Comparison of ENCODE assay signal across 9 cellular contexts in the genomic region with DNA sequence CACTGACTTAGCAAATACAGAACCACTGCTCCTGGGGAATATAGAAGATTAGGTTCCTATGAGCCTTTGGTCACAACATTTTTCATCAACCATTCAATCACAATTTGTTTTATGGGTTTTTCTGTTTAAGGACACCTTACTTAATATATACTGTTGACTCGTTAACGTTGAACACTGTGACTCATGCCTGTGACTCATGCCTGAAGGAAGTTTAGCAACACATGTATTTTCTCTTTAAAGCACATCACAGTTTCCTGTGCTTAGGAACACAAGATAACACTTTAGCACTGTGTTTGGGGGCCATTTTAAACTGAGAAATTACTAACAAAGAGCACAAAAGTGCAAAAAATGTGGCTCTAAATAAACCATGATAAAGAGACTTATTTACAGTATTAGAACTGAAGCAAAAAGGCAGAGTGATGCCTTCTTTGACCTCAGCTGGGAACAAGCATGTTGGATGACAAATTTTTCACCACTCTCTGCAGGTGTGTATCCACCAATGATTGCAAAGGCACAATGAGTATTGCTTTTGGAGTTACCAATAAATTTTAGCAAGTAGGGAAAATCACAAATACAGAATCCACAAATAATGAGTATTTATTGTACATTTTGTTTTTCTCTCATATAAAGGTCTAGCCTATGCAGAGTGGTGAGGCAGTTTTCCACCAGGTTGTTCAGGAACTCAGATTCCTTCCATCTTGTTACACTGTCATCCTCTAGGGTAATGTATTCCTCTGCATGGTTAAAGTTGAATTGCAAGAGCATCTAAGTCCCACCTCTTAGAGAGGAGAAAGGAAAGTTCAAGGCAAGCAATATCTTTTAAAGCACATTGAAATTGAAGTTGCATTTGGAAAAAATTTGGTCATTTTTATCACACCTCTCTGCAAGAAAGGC. TPM values are rescaled to one million over a fixed set of nuclear protein-coding genes. Genes with fewer than 3 reads are reported as not detected.
A peak's percentile ranks its signal among the peaks of the same experiment; 100 is the strongest.
DNase-seq lines count a peak whose midpoint lies in the region; ATAC-seq and TF ChIP-seq lines count a peak whose summit lies in the region.
"Had no signal": no experiment of that assay in that cellular context is flagged by ENCODE, and none has a peak within 500 bp of the region (broad histone marks: within the 10 kb centered on the region; RNA-seq: fewer than 3 reads in every experiment).

No MANE protein-coding gene starts in this region.

- peaks cover under 1% of the 10 kb centered on the region for H3K4me1 ChIP-seq in body of pancreas

- no peaks in the 10 kb centered on the region for H3K27me3 ChIP-seq in body of pancreas

- WGBS in body of pancreas, 2 donors = 7 to 11% methylated on average over 2 of the region's 2 CpGs

- H3K4me3 ChIP-seq in body of pancreas = no peak overlapping the region

- no peaks in the 10 kb centered on the region for H3K36me3 ChIP-seq in body of pancreas (replicated peaks in 1 of 2; ENCODE audit: insufficient read depth in 1 of 2, low read depth in 2 of 2)

- no peak for TF ChIP-seq CTCF in body of pancreas (IDR thresholded peaks at IDR 0.05)

- intact Hi-C loops in body of pancreas (cut with DNase I) (no loop called here), posterior cingulate gyrus (cut with DNase I) (loop anchor here (10.0 kb wide), 2 partner anchors 97 to 267 kb away; a partner anchor contains a TSS)

- H3K27ac ChIP-seq in body of pancreas = peak overlapping the region in 3 of 4 donors; percentile 17 to 53 (median 36)
- H3K27ac ChIP-seq: C4-2B had no signal

- no peak for TF ChIP-seq POLR2A in body of pancreas (IDR thresholded peaks at IDR 0.05)

- no peaks in the 10 kb centered on the region for H3K9me3 ChIP-seq in body of pancreas

- ATAC-seq in body of pancreas (no peak), HG02623 (IDR thresholded peaks at IDR 0.05; ENCODE audit: unreplicated experiment) (no peak)

- peak; percentile 48 for DNase-seq in NK-92 treated with Interleukin-12 subunit alpha and Interleukin-12 subunit beta, amount 100 ng/mL, for 24 hours (lab: John Stamatoyannopoulos, UW)
- DNase-seq in NK-92 (lab: John Stamatoyannopoulos, UW; ENCODE audit: unreplicated experiment) (no peak), SW480 (ENCODE audit: low spot score) (peak; percentile 81), body of pancreas (peak in 2 of 4 donors; percentile 67 to 68), myocyte (ENCODE audit: low read depth) (peak; percentile 47), SHP77 (lab: John Stamatoyannopoulos, UW) (no peak), posterior cingulate gyrus (no peak)

RNA-seq across cellular contexts. Expression of a gene that starts 7.3 kb away (rescaled TPM):
- total RNA-seq in body of pancreas (1 to 10 TPM; 2.3 to 3.4 TPM), myocyte (0.19 and 0.42 TPM in 2 replicates)
- polyA plus RNA-seq in myocyte (2012) = 0.55 TPM

RNA-seq across cellular contexts. Expression of a gene that starts 21.5 kb away (rescaled TPM):
- 10 to 100 TPM; 30.0 to 39.7 TPM for total RNA-seq in body of pancreas
- total RNA-seq in myocyte = 26.3 and 28.5 TPM in 2 replicates
- 10.4 TPM for polyA plus RNA-seq in myocyte (2012)

Comparison
In these comparisons a context has a peak if more than half of its experiments do, and no peak if none do; other contexts are left out.
1. DNase-seq: peak in NK-92 treated with Interleukin-12 subunit alpha and Interleukin-12 subunit beta, amount 100 ng/mL, for 24 hours (single experiment), SW480 (single experiment) and myocyte (single experiment); none in NK-92 (single experiment), SHP77 (0 of 2) and posterior cingulate gyrus (0 of 10).